16 cellular contexts compared by ENCODE assay signal in genomic region chr17:4214142-4214541, GRCh38.
"Had no signal": no experiment of that assay in that cellular context is flagged by ENCODE, and none has a peak within 500 bp of the region (broad histone marks: within the 10 kb centered on the region; RNA-seq: fewer than 3 reads in every experiment).

No MANE protein-coding gene starts in this region.

- DNase-seq: activated CD4-positive, alpha-beta memory T cell treated with anti-CD3 and anti-CD28 coated beads, Interleukin-2, amount 10 ng/mL, durations not matched to agents 7 days and 5 days; activated CD4-positive, alpha-beta T cell treated with anti-CD3 and anti-CD28 coated beads for 36 hours; activated naive CD4-positive, alpha-beta T cell treated with anti-CD3 and anti-CD28 coated beads, Interleukin-2, amount 10 ng/mL, durations not matched to agents 7 days and 5 days; activated T-cell treated with anti-CD3 and anti-CD28 coated beads, Interleukin-2, amount 50 U/mL, for 24 hours; hypothalamus; kidney; ovary; small intestine; stimulated activated CD4-positive, alpha-beta T cell treated with anti-CD3 and anti-CD28 coated beads, Interleukin-4, amount 100 ng/mL, for 24 hours; stimulated activated naive CD4-positive, alpha-beta T cell; T1000; transverse colon had no signal

- H3K27ac ChIP-seq: cardiac muscle cell, neural progenitor cell, ovary, VCaP had no signal

- H3K4me1 ChIP-seq: neural progenitor cell had no signal

- H3K4me3 ChIP-seq: cardiac muscle cell, neural progenitor cell, ovary, transverse colon had no signal

- ATAC-seq: activated CD4-positive, alpha-beta T cell treated with anti-CD3 and anti-CD28 coated beads for 36 hours; esophagus mucosa had no signal

- H3K27me3 ChIP-seq: cardiac muscle cell, neural progenitor cell, ovary, transverse colon had no signal

- H3K9me3 ChIP-seq: ovary, transverse colon had no signal

- H3K36me3 ChIP-seq: neural progenitor cell, ovary had no signal
